ENCODE assay signal across 12 cellular contexts in genomic region chr1:47675721-47676120, GRCh38.
"Had no signal": no experiment of that assay in that cellular context is flagged by ENCODE, and none has a peak within 500 bp of the region (broad histone marks: within the 10 kb centered on the region; RNA-seq: fewer than 3 reads in every experiment).

No MANE protein-coding gene starts in this region.

- DNase-seq: activated CD4-positive, alpha-beta T cell treated with anti-CD3 and anti-CD28 coated beads for 1 hour; activated CD8-positive, alpha-beta memory T cell treated with anti-CD3 and anti-CD28 coated beads for 24 hours; foreskin keratinocyte; hypothalamus; ovary; stimulated activated CD4-positive, alpha-beta T cell treated with anti-CD3 and anti-CD28 coated beads, Interleukin-4, amount 100 ng/mL, for 4 hours; stimulated activated naive CD4-positive, alpha-beta T cell; T-helper 1 cell; T1000; transverse colon had no signal

- H3K27me3 ChIP-seq: foreskin keratinocyte, ovary, transverse colon had no signal

- H3K4me3 ChIP-seq: ovary, transverse colon had no signal

- H3K27ac ChIP-seq: epithelial cell of prostate, foreskin keratinocyte, ovary, transverse colon had no signal

- H3K4me3 Mint-ChIP-seq: activated naive CD8-positive, alpha-beta T cell had no signal

- H3K36me3 ChIP-seq: ovary, transverse colon had no signal

- H3K27ac Mint-ChIP-seq: activated naive CD8-positive, alpha-beta T cell had no signal

- H3K9me3 ChIP-seq: ovary, transverse colon had no signal

- H3K4me1 ChIP-seq: foreskin keratinocyte, transverse colon had no signal
